Comparison of ENCODE assay signal across 1 cellular context in genomic region chr9:36609306-36609705, GRCh38.
TF ChIP-seq lines count a peak whose summit lies in the region.

No MANE protein-coding gene starts in this region.

TF ChIP-seq in K562, 482 proteins besides CTCF, POLR2A, EP300 and RAD21:
- TF ChIP-seq MIER1 (IDR thresholded peaks at IDR 0.05; ENCODE audit: low read depth) (no peak), SMARCA4 (IDR thresholded peaks at IDR 0.05) (peak; percentile 28; the same call in 1 of the 2 replicates), ZNF780A (CRISPR knock-in tag; IDR thresholded peaks at IDR 0.05) (no peak), ZNF384 (IDR thresholded peaks at IDR 0.05; ENCODE audit: low read depth, low read length) (peak; percentile 87), ZFX (CRISPR knock-in tag; IDR thresholded peaks at IDR 0.05) (no peak), CREB3L1 (IDR thresholded peaks at IDR 0.05; ENCODE audit: borderline replicate concordance, low read depth) (no peak), C11orf30 (IDR thresholded peaks at IDR 0.05; ENCODE audit: low read depth) (0 out of 2 replicates have a peak, but pooled peaks have one; percentile 32), MCM7 (IDR thresholded peaks at IDR 0.05) (no peak), USF1 (CRISPR knock-in tag; IDR thresholded peaks at IDR 0.05) (no peak), MAFF (IDR thresholded peaks at IDR 0.05; ENCODE audit: low read length) (peak; percentile 32; the same call in 1 of the 2 replicates), KDM2B (CRISPR knock-in tag; IDR thresholded peaks at IDR 0.05) (no peak), ZNF655 (CRISPR knock-in tag; IDR thresholded peaks at IDR 0.05) (no peak), AFF4 (CRISPR knock-in tag; IDR thresholded peaks at IDR 0.05) (no peak), TAF7 (tag; IDR thresholded peaks at IDR 0.05) (no peak), ZNF121 (CRISPR knock-in tag; conservative IDR thresholded peaks at IDR 0.05) (no peak), MCM3 (IDR thresholded peaks at IDR 0.05) (no peak), HMGN3 (IDR thresholded peaks at IDR 0.05; ENCODE audit: borderline replicate concordance, extremely low read depth, insufficient read length, low read depth, low read length) (no peak), ZBTB8A (IDR thresholded peaks at IDR 0.05; ENCODE audit: partially characterized antibody) (no peak), DPF2 (IDR thresholded peaks at IDR 0.05) (0 out of 2 replicates have a peak, but pooled peaks have one; percentile 39), KAT7 (CRISPR knock-in tag; IDR thresholded peaks at IDR 0.05; ENCODE audit: borderline replicate concordance) (no peak), NFE2 (IDR thresholded peaks at IDR 0.05; ENCODE audit: low read depth) (peak; percentile 75), SMARCE1 (IDR thresholded peaks at IDR 0.05) (0 out of 2 replicates have a peak, but pooled peaks have one; percentile 26), MCM5 (IDR thresholded peaks at IDR 0.05; ENCODE audit: low read depth) (no peak), CREM (IDR thresholded peaks at IDR 0.05; ENCODE audit: low read depth) (no peak)
